Comparison of ENCODE assay signal across 28 cellular contexts in the genomic region with DNA sequence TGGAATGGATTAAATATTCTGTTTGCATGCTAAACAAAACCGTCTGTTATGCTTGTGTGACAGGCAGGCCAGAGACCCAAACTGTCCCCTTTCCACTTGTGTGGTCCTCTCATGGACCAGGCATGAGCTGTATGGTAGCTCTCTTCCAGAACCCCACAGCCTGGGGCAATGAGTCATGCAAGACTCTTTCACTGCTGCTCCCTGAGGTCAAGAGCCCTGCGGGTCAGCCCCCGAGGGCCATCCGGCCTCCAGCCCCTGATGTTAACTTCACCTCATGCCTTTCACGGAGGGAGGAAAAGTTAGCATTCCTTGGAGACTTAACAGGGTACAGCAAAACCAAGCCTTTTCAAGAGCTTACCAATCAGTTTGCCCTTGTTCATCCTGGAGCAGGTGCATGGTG.
DNase-seq lines count a peak whose midpoint lies in the region; ATAC-seq, FAIRE-seq and TF ChIP-seq lines count a peak whose summit lies in the region.
"Had no signal": no experiment of that assay in that cellular context is flagged by ENCODE, and none has a peak within 500 bp of the region (broad histone marks: within the 10 kb centered on the region; RNA-seq: fewer than 3 reads in every experiment).

No MANE protein-coding gene starts in this region.

- H4K12ac ChIP-seq in trophoblast cell (ENCODE audit: low read depth, low read length), result no peak overlapping the region

- no peak overlapping the region for H2BK5ac ChIP-seq in trophoblast cell (ENCODE audit: low read depth, low read length, poor library complexity)

- no peak overlapping the region for H3K4me2 ChIP-seq in trophoblast cell (ENCODE audit: low read length)
- H3K4me2 ChIP-seq: BLaER1 had no signal

- no peak overlapping the region for H2AK5ac ChIP-seq in trophoblast cell (ENCODE audit: low read length)

- no peaks in the 10 kb centered on the region for H3K36me3 ChIP-seq in bronchial epithelial cell (ENCODE audit: control insufficient read depth, insufficient read depth, low read length)
- H3K36me3 ChIP-seq in trophoblast cell (ENCODE audit: control insufficient read depth in 1 of 2, insufficient read depth in 2 of 2, low read length in 2 of 2), result peaks cover 0 to 2% of the 10 kb centered on the region in 2 experiments
- no peaks in the 10 kb centered on the region for H3K36me3 ChIP-seq in pancreas
- H3K36me3 ChIP-seq: BE2C, BLaER1 had no signal

- intact Hi-C loops in pancreas (cut with DNase I), result no loop called here

- H3K27me3 ChIP-seq in bronchial epithelial cell (ENCODE audit: control insufficient read depth, insufficient read depth, low read length) (no peaks in the 10 kb centered on the region), trophoblast cell (ENCODE audit: insufficient read depth, low read length) (no peaks in the 10 kb centered on the region), pancreas (no peaks in the 10 kb centered on the region)
- H3K27me3 ChIP-seq: BE2C, BLaER1 had no signal

- H3K9ac ChIP-seq in trophoblast cell (ENCODE audit: low read length), result no peak overlapping the region
- H3K9ac ChIP-seq: BLaER1 had no signal

- CTCF ChIA-PET in activated CD4-positive, alpha-beta T cell treated with anti-CD3 and anti-CD28 coated beads, Interleukin-2, amount 10 ng/mL, durations not matched to agents 7 days and 5 days (lab: Charles Lee), result no interaction called here
- CTCF ChIA-PET in RWPE1 (lab: Yijun Ruan, JAX), result no interaction called here

- H4K8ac ChIP-seq in trophoblast cell (ENCODE audit: low read depth, low read length), result no peak overlapping the region

- no peak overlapping the region for H3K4me3 Mint-ChIP-seq in activated CD4-positive, alpha-beta T cell treated with anti-CD3 and anti-CD28 coated beads, Interleukin-2, amount 10 ng/mL, durations not matched to agents 7 days and 5 days
- H3K4me3 Mint-ChIP-seq: CD14-positive monocyte; CD4-positive, alpha-beta memory T cell; CD4-positive, CD25-positive, alpha-beta regulatory T cell; CD8-positive, alpha-beta memory T cell had no signal

- H3K9me3 ChIP-seq in trophoblast cell (ENCODE audit: insufficient read depth, low read depth, low read length) (peaks cover 4% of the 10 kb centered on the region), pancreas (no peaks in the 10 kb centered on the region)
- H3K9me3 ChIP-seq: BE2C had no signal

- POLR2A ChIA-PET in activated CD4-positive, alpha-beta T cell treated with anti-CD3 and anti-CD28 coated beads, Interleukin-2, amount 10 ng/mL, durations not matched to agents 7 days and 5 days (lab: Charles Lee), result no interaction called here
- POLR2A ChIA-PET in RWPE1 (lab: Yijun Ruan, JAX; ENCODE audit: low non-redundant PET), result no interaction called here

- no peak overlapping the region for H2BK12ac ChIP-seq in trophoblast cell (ENCODE audit: low read length)

- H3K18ac ChIP-seq in trophoblast cell (ENCODE audit: low read length), result no peak overlapping the region

- H2AFZ ChIP-seq in trophoblast cell (ENCODE audit: insufficient read depth, low read length, poor library complexity), result no peak overlapping the region

- no peaks in the 10 kb centered on the region for H3K36me3 Mint-ChIP-seq in activated CD4-positive, alpha-beta T cell treated with anti-CD3 and anti-CD28 coated beads, Interleukin-2, amount 10 ng/mL, durations not matched to agents 7 days and 5 days (ENCODE audit: low read depth)
- H3K36me3 Mint-ChIP-seq: CD14-positive monocyte; CD4-positive, CD25-positive, alpha-beta regulatory T cell had no signal

- peaks cover 2% of the 10 kb centered on the region in 2 experiments for H3K4me1 ChIP-seq in trophoblast cell (ENCODE audit: control insufficient read depth in 1 of 2, insufficient read depth in 2 of 2, low read length in 2 of 2)
- H3K4me1 ChIP-seq in pancreas, result no peaks in the 10 kb centered on the region
- H3K4me1 ChIP-seq: BE2C, BLaER1 had no signal

- ATAC-seq in pancreas, result no peak

- peaks cover 4% of the 10 kb centered on the region for H3K27me3 Mint-ChIP-seq in activated CD4-positive, alpha-beta T cell treated with anti-CD3 and anti-CD28 coated beads, Interleukin-2, amount 10 ng/mL, durations not matched to agents 7 days and 5 days
- H3K27me3 Mint-ChIP-seq: CD4-positive, CD25-positive, alpha-beta regulatory T cell had no signal

- no peak overlapping the region for H3K27ac ChIP-seq in trophoblast cell (ENCODE audit: low read depth, low read length)
- H3K27ac ChIP-seq in RWPE1, result no peak overlapping the region
- no peak overlapping the region for H3K27ac ChIP-seq in pancreas
- H3K27ac ChIP-seq: BLaER1 had no signal

- no peak overlapping the region for H3K27ac Mint-ChIP-seq in activated CD4-positive, alpha-beta T cell treated with anti-CD3 and anti-CD28 coated beads, Interleukin-2, amount 10 ng/mL, durations not matched to agents 7 days and 5 days
- H3K27ac Mint-ChIP-seq: CD14-positive monocyte; CD4-positive, alpha-beta memory T cell; CD4-positive, CD25-positive, alpha-beta regulatory T cell; CD8-positive, alpha-beta memory T cell had no signal

- H3K23ac ChIP-seq in trophoblast cell (ENCODE audit: low read length), result no peak overlapping the region

- no peak overlapping the region for H3K14ac ChIP-seq in trophoblast cell (ENCODE audit: low read length)

- H3K79me1 ChIP-seq in trophoblast cell (ENCODE audit: low read length), result peaks cover 2% of the 10 kb centered on the region

- no peak overlapping the region for H4K91ac ChIP-seq in trophoblast cell (ENCODE audit: low read depth, low read length)

- no peak overlapping the region for H2BK120ac ChIP-seq in trophoblast cell (ENCODE audit: insufficient read depth, low read length, poor library complexity)

- H3K4me1 Mint-ChIP-seq in activated CD4-positive, alpha-beta T cell treated with anti-CD3 and anti-CD28 coated beads, Interleukin-2, amount 10 ng/mL, durations not matched to agents 7 days and 5 days, result no peaks in the 10 kb centered on the region
- H3K4me1 Mint-ChIP-seq: CD14-positive monocyte; CD4-positive, alpha-beta memory T cell; CD4-positive, CD25-positive, alpha-beta regulatory T cell; CD8-positive, alpha-beta memory T cell had no signal

- peak; percentile 30 for DNase-seq in ELF-1 (ENCODE audit: low read depth, low spot score)
- DNase-seq in bronchial epithelial cell (ENCODE audit: low read depth), result no peak
- peak; percentile 69 for DNase-seq in islet precursor cell
- DNase-seq in trophoblast cell, result peak; percentile 18 to 54
- DNase-seq in activated CD4-positive, alpha-beta T cell treated with anti-CD3 and anti-CD28 coated beads, Interleukin-2, amount 10 ng/mL, durations not matched to agents 7 days and 5 days, result no peak
- no peak for DNase-seq in RWPE1 (ENCODE audit: low spot score)
- no peak for DNase-seq in pancreas
- DNase-seq: 8988T; ACHN; BE2C; C1 segment of cervical spinal cord; CD4-positive, alpha-beta memory T cell; CD4-positive, CD25-positive, alpha-beta regulatory T cell; CD8-positive, alpha-beta memory T cell; COR-L47; DMS 273 treated with DMSO at 0.1 percent for 48 hours; DMS153; DMS53; DMS79; DND-41; EL; GF-D8 had no signal

- peaks cover 1% of the 10 kb centered on the region for H3K79me2 ChIP-seq in trophoblast cell (ENCODE audit: control insufficient read depth, insufficient read depth, low read length, poor library complexity)

- H3K4me3 ChIP-seq in bronchial epithelial cell (ENCODE audit: low read depth, low read length) (no peak overlapping the region), trophoblast cell (ENCODE audit: low read depth, low read length) (no peak overlapping the region), pancreas (no peak overlapping the region)
- H3K4me3 ChIP-seq: BLaER1 had no signal

- TF ChIP-seq CTCF in bronchial epithelial cell (IDR thresholded peaks at IDR 0.05; ENCODE audit: insufficient read depth, low read length, severe bottlenecking) (no peak), RWPE1 (conservative IDR thresholded peaks at IDR 0.05; ENCODE audit: low read depth) (no peak), pancreas (IDR thresholded peaks at IDR 0.05) (no peak)

- peaks cover 12% of the 10 kb centered on the region for H3K9me3 Mint-ChIP-seq in activated CD4-positive, alpha-beta T cell treated with anti-CD3 and anti-CD28 coated beads, Interleukin-2, amount 10 ng/mL, durations not matched to agents 7 days and 5 days

- WGBS in trophoblast cell (ENCODE audit: extremely low coverage, insufficient coverage, insufficient read length), result no CpG with 5 or more reads among the region's 5 CpGs
- 67 to 83% methylated on average over 5 of the region's 5 CpGs for WGBS in pancreas, 2 donors

- no peak overlapping the region for H3K4ac ChIP-seq in trophoblast cell (ENCODE audit: low read depth, low read length)

- FAIRE-seq in bronchial epithelial cell (lab: Jason Lieb, UNC), result peak; percentile 7
- no peak for FAIRE-seq in pancreas (lab: Jason Lieb, UNC)
- FAIRE-seq: A204.1, G401.6, GM12891, GM19239 had no signal

Comparison
In these comparisons a context has a peak if more than half of its experiments do, and no peak if none do; other contexts are left out.
1. DNase-seq: peak in ELF-1 (single experiment), islet precursor cell (single experiment) and trophoblast cell (2 of 2); none in bronchial epithelial cell (single experiment), activated CD4-positive, alpha-beta T cell treated with anti-CD3 and anti-CD28 coated beads, Interleukin-2, amount 10 ng/mL, durations not matched to agents 7 days and 5 days (single experiment), RWPE1 (single experiment) and pancreas (0 of 6).